Comparison of ENCODE assay signal across 22 cellular contexts in genomic region chr13:23666576-23666975, GRCh38.
DNase-seq lines count a peak whose midpoint lies in the region; ATAC-seq, FAIRE-seq and TF ChIP-seq lines count a peak whose summit lies in the region.
"Had no signal": no experiment of that assay in that cellular context is flagged by ENCODE, and none has a peak within 500 bp of the region (broad histone marks: within the 10 kb centered on the region; RNA-seq: fewer than 3 reads in every experiment).

No MANE protein-coding gene starts in this region.

- H4K91ac ChIP-seq in mesenchymal stem cell (ENCODE audit: low read length), result no peak overlapping the region
- no peak overlapping the region for H4K91ac ChIP-seq in neuronal stem cell (ENCODE audit: low read depth, low read length, poor library complexity)

- H3K23ac ChIP-seq in mesenchymal stem cell (ENCODE audit: low read length in 2 of 2), result no peak overlapping the region
- no peak overlapping the region for H3K23ac ChIP-seq in neuronal stem cell (ENCODE audit: low read depth, low read length, poor library complexity)

- H2BK120ac ChIP-seq in mesenchymal stem cell (ENCODE audit: low read depth, low read length), result no peak overlapping the region
- H2BK120ac ChIP-seq in neuronal stem cell (ENCODE audit: low read depth, low read length), result peak overlapping the region; percentile 87

- no peak overlapping the region for H2BK15ac ChIP-seq in mesenchymal stem cell (ENCODE audit: low read depth, poor library complexity, severe bottlenecking)
- no peak overlapping the region for H2BK15ac ChIP-seq in neuronal stem cell (ENCODE audit: low read length)

- no peaks in the 10 kb centered on the region for H3K79me2 ChIP-seq in astrocyte (ENCODE audit: insufficient read depth, low read length)

- H3K9me3 Mint-ChIP-seq in astrocyte (ENCODE audit: unreplicated experiment), result peaks cover 7% of the 10 kb centered on the region
- H3K9me3 Mint-ChIP-seq in activated CD8-positive, alpha-beta memory T cell treated with anti-CD3 and anti-CD28 coated beads, Interleukin-2, amount 10 ng/mL, durations not matched to agents 7 days and 5 days (ENCODE audit: low read depth), result no peaks in the 10 kb centered on the region

- no peak overlapping the region for H3K4me2 ChIP-seq in astrocyte (ENCODE audit: low read length)
- H3K4me2 ChIP-seq in mesenchymal stem cell (ENCODE audit: low read length, poor library complexity, severe bottlenecking), result no peak overlapping the region
- no peak overlapping the region for H3K4me2 ChIP-seq in neuronal stem cell (ENCODE audit: insufficient read depth, low read length, poor library complexity, severe bottlenecking)
- H3K4me2 ChIP-seq: A549, GM23338 had no signal

- H4K20me1 ChIP-seq in astrocyte (ENCODE audit: insufficient read depth, low read length), result no peaks in the 10 kb centered on the region

- DNase-seq in AG04450 (ENCODE audit: low read depth, low spot score), result no peak
- DNase-seq in astrocyte (ENCODE audit: low read depth), result no peak
- DNase-seq in mesenchymal stem cell, result peak; percentile 35
- no peak for DNase-seq in neuronal stem cell (ENCODE audit: low spot score)
- no peak for DNase-seq in activated CD8-positive, alpha-beta memory T cell treated with anti-CD3 and anti-CD28 coated beads, Interleukin-2, amount 10 ng/mL, durations not matched to agents 7 days and 5 days
- DNase-seq: 8988T; ACHN; C1 segment of cervical spinal cord; Calu3; CD4-positive, alpha-beta memory T cell; COR-L47; DMS153; DND-41; H9 had no signal

- H3K14ac ChIP-seq in mesenchymal stem cell (ENCODE audit: low read length in 2 of 2) (no peak overlapping the region), neuronal stem cell (ENCODE audit: low read length) (no peak overlapping the region)

- H4K8ac ChIP-seq in mesenchymal stem cell (ENCODE audit: low read length) (no peak overlapping the region), neuronal stem cell (ENCODE audit: low read depth, low read length) (no peak overlapping the region)

- ATAC-seq in HG02610 (IDR thresholded peaks at IDR 0.05; ENCODE audit: unreplicated experiment) (no peak), GM19035 (IDR thresholded peaks at IDR 0.05; ENCODE audit: unreplicated experiment) (no peak)
- ATAC-seq in activated CD8-positive, alpha-beta memory T cell treated with anti-CD3 and anti-CD28 coated beads, Interleukin-2, amount 10 ng/mL, durations not matched to agents 7 days and 5 days, result no peak
- ATAC-seq: A549, GM23338, HCT116 had no signal

- no peak overlapping the region for H3K27ac Mint-ChIP-seq in astrocyte (ENCODE audit: unreplicated experiment)
- no peak overlapping the region for H3K27ac Mint-ChIP-seq in activated CD8-positive, alpha-beta memory T cell treated with anti-CD3 and anti-CD28 coated beads, Interleukin-2, amount 10 ng/mL, durations not matched to agents 7 days and 5 days
- H3K27ac Mint-ChIP-seq: CD4-positive, alpha-beta memory T cell; GM23338; H9 had no signal

- peaks cover 23% of the 10 kb centered on the region for H3K36me3 Mint-ChIP-seq in astrocyte (ENCODE audit: low read depth, unreplicated experiment)
- no peaks in the 10 kb centered on the region for H3K36me3 Mint-ChIP-seq in activated CD8-positive, alpha-beta memory T cell treated with anti-CD3 and anti-CD28 coated beads, Interleukin-2, amount 10 ng/mL, durations not matched to agents 7 days and 5 days
- H3K36me3 Mint-ChIP-seq: CD4-positive, alpha-beta memory T cell had no signal

- H3K4ac ChIP-seq in mesenchymal stem cell (ENCODE audit: low read depth in 1 of 2, low read length in 2 of 2) (no peak overlapping the region), neuronal stem cell (ENCODE audit: low read length) (no peak overlapping the region)

- TF ChIP-seq CTCF in AG04450 (IDR thresholded peaks at IDR 0.05; ENCODE audit: low read depth, low read length) (no peak), astrocyte (IDR thresholded peaks at IDR 0.05; ENCODE audit: insufficient read depth, low read depth, low read length) (no peak)

- H3K4me1 Mint-ChIP-seq in astrocyte (ENCODE audit: low read depth, unreplicated experiment), result peaks cover 3% of the 10 kb centered on the region
- no peaks in the 10 kb centered on the region for H3K4me1 Mint-ChIP-seq in activated CD8-positive, alpha-beta memory T cell treated with anti-CD3 and anti-CD28 coated beads, Interleukin-2, amount 10 ng/mL, durations not matched to agents 7 days and 5 days
- H3K4me1 Mint-ChIP-seq: CD4-positive, alpha-beta memory T cell; GM23338 had no signal

- POLR2A ChIA-PET in AG04450 (lab: Yijun Ruan, JAX), result interaction anchor here (0.7 kb wide), 1 partner anchor 200 kb away, joined by 5 read pairs; no protein-coding TSS in a partner anchor

- FAIRE-seq in astrocyte (lab: Jason Lieb, UNC), result no peak
- FAIRE-seq: A549, G401.6, GM12892, GM19239 had no signal

- no peak overlapping the region for H3K4me3 Mint-ChIP-seq in astrocyte (ENCODE audit: unreplicated experiment)
- H3K4me3 Mint-ChIP-seq in activated CD8-positive, alpha-beta memory T cell treated with anti-CD3 and anti-CD28 coated beads, Interleukin-2, amount 10 ng/mL, durations not matched to agents 7 days and 5 days, result no peak overlapping the region
- H3K4me3 Mint-ChIP-seq: CD4-positive, alpha-beta memory T cell; GM23338; H9 had no signal

- H3K9ac ChIP-seq in astrocyte (ENCODE audit: low read length) (peak overlapping the region; percentile 3), mesenchymal stem cell (ENCODE audit: low read length) (no peak overlapping the region), neuronal stem cell (ENCODE audit: low read depth, low read length, poor library complexity) (no peak overlapping the region)

- no peak overlapping the region for H3K4me3 ChIP-seq in AG04450 (ENCODE audit: low read depth, low read length)
- no peak overlapping the region for H3K4me3 ChIP-seq in astrocyte (ENCODE audit: insufficient read depth, low read depth, low read length)
- H3K4me3 ChIP-seq in mesenchymal stem cell (ENCODE audit: insufficient read depth in 1 of 2, low read depth in 1 of 2, low read length in 2 of 2), result no peak overlapping the region
- H3K4me3 ChIP-seq in neuronal stem cell (ENCODE audit: low read length in 2 of 2), result no peak overlapping the region
- H3K4me3 ChIP-seq: A549, GM23338 had no signal

- no peaks in the 10 kb centered on the region for H3K79me1 ChIP-seq in mesenchymal stem cell (replicated peaks; ENCODE audit: low read length, poor library complexity, severe bottlenecking)
- no peaks in the 10 kb centered on the region for H3K79me1 ChIP-seq in neuronal stem cell (ENCODE audit: low read depth, low read length)

- H3K9me3 ChIP-seq in AG04450 (ENCODE audit: control insufficient read depth, insufficient read depth, low read length) (no peaks in the 10 kb centered on the region), astrocyte (ENCODE audit: insufficient read depth, low read depth, low read length) (no peaks in the 10 kb centered on the region), mesenchymal stem cell (ENCODE audit: control insufficient read depth, low read length) (peaks cover 6% of the 10 kb centered on the region), neuronal stem cell (replicated peaks in 1 of 2; ENCODE audit: control insufficient read depth in 2 of 2, insufficient read depth in 1 of 2, low read depth in 1 of 2, low read length in 2 of 2) (no peaks in the 10 kb centered on the region)
- H3K9me3 ChIP-seq: A549 had no signal

- peaks cover 6% of the 10 kb centered on the region for H3K4me1 ChIP-seq in astrocyte (ENCODE audit: insufficient read depth, low read length)
- no peaks in the 10 kb centered on the region for H3K4me1 ChIP-seq in mesenchymal stem cell (ENCODE audit: control insufficient read depth, insufficient read depth, low read depth, low read length)
- no peaks in the 10 kb centered on the region for H3K4me1 ChIP-seq in neuronal stem cell (ENCODE audit: control insufficient read depth in 2 of 2, insufficient read depth in 1 of 2, low read depth in 1 of 2, low read length in 2 of 2)
- H3K4me1 ChIP-seq: A549 had no signal

- H3K18ac ChIP-seq in mesenchymal stem cell (ENCODE audit: low read depth in 1 of 2, low read length in 2 of 2) (no peak overlapping the region), neuronal stem cell (ENCODE audit: low read length) (no peak overlapping the region)

- 64% methylated on average over 7 of the region's 8 CpGs for WGBS in mesenchymal stem cell
- WGBS in neuronal stem cell (ENCODE audit: extremely low coverage in 2 of 2, insufficient read length in 2 of 2, insufficient replicate concordance in 1 of 2), 2 donors, result no CpG with 5 or more reads among the region's 8 CpGs

- no peaks in the 10 kb centered on the region for H3K27me3 ChIP-seq in AG04450 (ENCODE audit: control insufficient read depth, insufficient read depth, low read length)
- H3K27me3 ChIP-seq in astrocyte (ENCODE audit: insufficient read depth, low read length), result no peaks in the 10 kb centered on the region
- H3K27me3 ChIP-seq in mesenchymal stem cell (ENCODE audit: control insufficient read depth in 1 of 2, insufficient read depth in 1 of 2, low read length in 2 of 2), result no peaks in the 10 kb centered on the region
- H3K27me3 ChIP-seq in neuronal stem cell (ENCODE audit: control insufficient read depth in 3 of 3, insufficient read depth in 3 of 3, low read depth in 1 of 3, low read length in 3 of 3), result no peaks in the 10 kb centered on the region

- H2BK5ac ChIP-seq in mesenchymal stem cell (ENCODE audit: low read depth, low read length, poor library complexity, severe bottlenecking), result no peak overlapping the region
- H2BK5ac ChIP-seq in neuronal stem cell (ENCODE audit: low read length), result no peak overlapping the region

- no peak overlapping the region for H2AK5ac ChIP-seq in mesenchymal stem cell (ENCODE audit: low read length, severe bottlenecking)
- no peak overlapping the region for H2AK5ac ChIP-seq in neuronal stem cell (ENCODE audit: low read depth, low read length)

- peak overlapping the region; percentile 23 for H3K27ac ChIP-seq in AG04450 (ENCODE audit: low read depth, low read length)
- H3K27ac ChIP-seq in astrocyte (ENCODE audit: low read depth, low read length), result peak overlapping the region; percentile 15
- no peak overlapping the region for H3K27ac ChIP-seq in mesenchymal stem cell (ENCODE audit: low read length, poor library complexity, severe bottlenecking)
- H3K27ac ChIP-seq in neuronal stem cell (replicated peaks; ENCODE audit: low read length), result no peak overlapping the region
- H3K27ac ChIP-seq: A549 had no signal

- H2BK12ac ChIP-seq in mesenchymal stem cell (ENCODE audit: low read length in 2 of 2) (no peak overlapping the region), neuronal stem cell (ENCODE audit: low read length) (no peak overlapping the region)

- no peaks in the 10 kb centered on the region for H3K27me3 Mint-ChIP-seq in astrocyte (ENCODE audit: low read depth, unreplicated experiment)
- H3K27me3 Mint-ChIP-seq in activated CD8-positive, alpha-beta memory T cell treated with anti-CD3 and anti-CD28 coated beads, Interleukin-2, amount 10 ng/mL, durations not matched to agents 7 days and 5 days, result peaks cover 27% of the 10 kb centered on the region

- H2AFZ ChIP-seq in astrocyte (ENCODE audit: low read depth, low read length) (no peak overlapping the region), mesenchymal stem cell (ENCODE audit: low read depth, low read length) (no peak overlapping the region), neuronal stem cell (ENCODE audit: low read length) (no peak overlapping the region)
- H2AFZ ChIP-seq: GM23338 had no signal

- CTCF ChIA-PET in AG04450 (lab: Charles Lee), result interaction anchor here (0.7 kb wide), 1 partner anchor 32 kb away, joined by 3 read pairs; no protein-coding TSS in a partner anchor
- CTCF ChIA-PET in activated CD8-positive, alpha-beta memory T cell treated with anti-CD3 and anti-CD28 coated beads, Interleukin-2, amount 10 ng/mL, durations not matched to agents 7 days and 5 days (lab: Charles Lee), result no interaction called here

- H3K36me3 ChIP-seq in astrocyte (ENCODE audit: insufficient read depth, low read length) (peaks cover 9% of the 10 kb centered on the region), mesenchymal stem cell (ENCODE audit: control insufficient read depth in 1 of 2, insufficient read depth in 2 of 2, low read depth in 1 of 2, low read length in 2 of 2) (peaks cover 0 to 13% of the 10 kb centered on the region in 2 experiments), neuronal stem cell (replicated peaks in 1 of 2; ENCODE audit: control insufficient read depth in 2 of 2, insufficient read depth in 2 of 2, low read length in 2 of 2) (no peaks in the 10 kb centered on the region)

Comparison
In these comparisons a context has a peak if more than half of its experiments do, and no peak if none do; other contexts are left out.
1. H3K27ac ChIP-seq: peak in AG04450 (single experiment) and astrocyte (single experiment); none in mesenchymal stem cell (single experiment) and neuronal stem cell (single experiment).